8 cellular contexts compared by ENCODE assay signal in the genomic region with DNA sequence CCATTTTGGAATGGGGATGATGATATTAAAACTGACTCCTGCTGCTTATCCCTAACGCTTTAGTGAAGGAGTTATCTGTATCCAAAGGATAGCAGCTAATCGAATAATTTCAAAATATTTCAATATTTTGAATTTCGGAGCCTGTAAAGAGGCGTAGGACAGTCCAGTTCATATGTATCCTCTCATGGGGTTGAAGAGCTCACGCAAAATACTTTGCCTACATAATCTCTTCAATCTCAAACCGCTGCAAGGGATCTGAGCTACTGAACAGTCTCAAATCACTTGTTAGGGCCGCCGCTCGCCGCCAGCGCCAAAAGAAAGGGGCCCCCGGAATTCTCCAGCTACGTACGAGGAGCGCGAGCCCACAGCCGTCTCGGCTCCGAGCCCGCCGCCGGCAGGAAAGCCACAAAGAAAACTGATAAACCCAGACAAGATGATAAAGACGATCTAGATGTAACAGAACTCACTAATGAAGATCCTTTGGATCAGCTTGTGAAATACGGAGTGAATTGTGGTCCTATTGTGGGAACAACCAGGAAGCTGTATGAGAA. TPM values are rescaled to one million over a fixed set of nuclear protein-coding genes. Genes with fewer than 3 reads are reported as not detected.
DNase-seq lines count a peak whose midpoint lies in the region; ATAC-seq and TF ChIP-seq lines count a peak whose summit lies in the region.

No MANE protein-coding gene starts in this region.

- H3K36me3 Mint-ChIP-seq in activated naive CD4-positive, alpha-beta T cell treated with anti-CD3 and anti-CD28 coated beads, Interleukin-2, amount 10 ng/mL, durations not matched to agents 7 days and 5 days = peaks cover 52% of the 10 kb centered on the region

- CTCF ChIA-PET in activated naive CD4-positive, alpha-beta T cell treated with anti-CD3 and anti-CD28 coated beads, Interleukin-2, amount 10 ng/mL, durations not matched to agents 7 days and 5 days (lab: Charles Lee) = interaction anchor here (2.2 kb wide), 1 partner anchor 34 kb away, joined by 7 read pairs; a partner anchor contains a TSS

- H3K9me3 Mint-ChIP-seq in activated naive CD4-positive, alpha-beta T cell treated with anti-CD3 and anti-CD28 coated beads, Interleukin-2, amount 10 ng/mL, durations not matched to agents 7 days and 5 days = peaks cover 4% of the 10 kb centered on the region

- TF ChIP-seq CTCF in left ventricle myocardium inferior (IDR thresholded peaks at IDR 0.05; ENCODE audit: borderline replicate concordance) = no peak
- no peak for TF ChIP-seq CTCF in psoas muscle (IDR thresholded peaks at IDR 0.05)

- H3K4me3 ChIP-seq in left ventricle myocardium inferior (peak overlapping the region; percentile 88), psoas muscle (peak overlapping the region; percentile 78)

- peak overlapping the region; percentile 87 for H3K4me3 Mint-ChIP-seq in activated naive CD4-positive, alpha-beta T cell treated with anti-CD3 and anti-CD28 coated beads, Interleukin-2, amount 10 ng/mL, durations not matched to agents 7 days and 5 days

- ATAC-seq in psoas muscle (peak in 3 of 4 donors; percentile 9 to 51 (median 19)), GM21526 (IDR thresholded peaks at IDR 0.05; ENCODE audit: low FRiP score, unreplicated experiment) (no peak)

- intact Hi-C loops in left ventricle myocardium inferior (cut with micrococcal nuclease) (no loop called here), psoas muscle (cut with DNase I) (loop anchor here in 1 of 2 donors (10.0 kb wide), 1 partner anchor 62 kb away; a partner anchor contains a TSS)

- H3K27me3 Mint-ChIP-seq in activated naive CD4-positive, alpha-beta T cell treated with anti-CD3 and anti-CD28 coated beads, Interleukin-2, amount 10 ng/mL, durations not matched to agents 7 days and 5 days = no peaks in the 10 kb centered on the region

- H3K27ac Mint-ChIP-seq in activated naive CD4-positive, alpha-beta T cell treated with anti-CD3 and anti-CD28 coated beads, Interleukin-2, amount 10 ng/mL, durations not matched to agents 7 days and 5 days = peak overlapping the region; percentile 95

- H3K9me3 ChIP-seq in left ventricle myocardium inferior (replicated peaks) (no peaks in the 10 kb centered on the region), psoas muscle (no peaks in the 10 kb centered on the region)

- H3K36me3 ChIP-seq in left ventricle myocardium inferior (peaks cover 28% of the 10 kb centered on the region), psoas muscle (ENCODE audit: insufficient read depth in 1 of 2, low read depth in 1 of 2) (peaks cover 0 to 28% of the 10 kb centered on the region in 2 donors)

- no peaks in the 10 kb centered on the region for H3K27me3 ChIP-seq in left ventricle myocardium inferior (ENCODE audit: low read depth)
- no peaks in the 10 kb centered on the region for H3K27me3 ChIP-seq in psoas muscle (ENCODE audit: insufficient read depth in 3 of 3, low read length in 2 of 3)

- peak overlapping the region; percentile 60 for H3K27ac ChIP-seq in left ventricle myocardium inferior (replicated peaks)
- H3K27ac ChIP-seq in psoas muscle = peak overlapping the region; percentile 66

- H3K4me1 ChIP-seq in left ventricle myocardium inferior (peaks cover 22% of the 10 kb centered on the region), psoas muscle (peaks cover 3% of the 10 kb centered on the region)

- DNase-seq in NCI-H1105 (lab: John Stamatoyannopoulos, UW) = peak; percentile 0
- no peak for DNase-seq in NCI-H1105 treated with DMSO at 0.1 percent for 48 hours (lab: John Stamatoyannopoulos, UW)
- DNase-seq in NCI-H510A treated with DMSO at 0.1 percent for 48 hours (lab: John Stamatoyannopoulos, UW) = peak; percentile 36
- peak; percentile 50 for DNase-seq in activated naive CD4-positive, alpha-beta T cell treated with anti-CD3 and anti-CD28 coated beads, Interleukin-2, amount 10 ng/mL, durations not matched to agents 7 days and 5 days
- peak; percentile 24 for DNase-seq in left ventricle myocardium inferior
- peak in 1 of 2 donors; percentile 55 for DNase-seq in psoas muscle
- DNase-seq in GOT3 (lab: John Stamatoyannopoulos, UW) = no peak

- peaks cover 46% of the 10 kb centered on the region for H3K4me1 Mint-ChIP-seq in activated naive CD4-positive, alpha-beta T cell treated with anti-CD3 and anti-CD28 coated beads, Interleukin-2, amount 10 ng/mL, durations not matched to agents 7 days and 5 days

- 3 to 5% (median 4%) methylated on average over 24 of the region's 24 CpGs for WGBS in psoas muscle, 3 donors

RNA-seq across cellular contexts. Expression of a gene that starts 0.6 kb away (rescaled TPM):
- total RNA-seq in left ventricle myocardium inferior = 5.9 TPM
- total RNA-seq in psoas muscle = 1 to 10 TPM; 4.0 to 8.2 (median 7.2) TPM
- 1 to 10 TPM; 2.6 to 3.9 (median 3.3) TPM for polyA plus RNA-seq in psoas muscle

RNA-seq across cellular contexts. Expression of a gene that starts 33.4 kb away (rescaled TPM):
- total RNA-seq in left ventricle myocardium inferior (3.2 TPM), psoas muscle (1 to 10 TPM; 1.9 to 2.8 (median 2.2) TPM)
- polyA plus RNA-seq in psoas muscle = 1 to 10 TPM in 2 of 3 donors, under 1 TPM in 1; 0.56 to 3.4 (median 1.4) TPM

Comparison
In these comparisons a context has a peak if more than half of its experiments do, and no peak if none do; other contexts are left out.
1. DNase-seq: peak in NCI-H1105 (single experiment), NCI-H510A treated with DMSO at 0.1 percent for 48 hours (single experiment), activated naive CD4-positive, alpha-beta T cell treated with anti-CD3 and anti-CD28 coated beads, Interleukin-2, amount 10 ng/mL, durations not matched to agents 7 days and 5 days (single experiment) and left ventricle myocardium inferior (single experiment); none in NCI-H1105 treated with DMSO at 0.1 percent for 48 hours (single experiment) and GOT3 (single experiment).